ENCODE assay signal across 25 cellular contexts in the genomic region with DNA sequence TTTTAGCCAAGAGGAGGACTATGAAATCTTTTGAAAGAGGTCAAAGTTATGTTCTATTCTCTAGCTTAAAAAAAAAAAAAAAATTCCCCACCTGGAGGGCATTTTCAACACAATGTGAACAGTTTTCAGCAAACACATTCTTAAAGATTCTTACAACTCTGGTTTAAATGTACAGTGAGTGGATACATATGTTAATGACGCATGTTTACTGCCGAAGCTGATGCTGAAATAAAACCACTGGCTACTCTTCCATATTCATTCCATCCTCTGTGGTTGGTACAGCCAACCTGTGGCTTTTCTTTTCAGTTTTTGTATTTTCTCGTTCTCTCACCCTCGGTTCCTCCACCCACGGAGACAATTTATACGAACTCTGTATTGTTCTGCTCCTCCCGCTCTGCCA.
DNase-seq lines count a peak whose midpoint lies in the region; ATAC-seq and TF ChIP-seq lines count a peak whose summit lies in the region.
"Had no signal": no experiment of that assay in that cellular context is flagged by ENCODE, and none has a peak within 500 bp of the region (broad histone marks: within the 10 kb centered on the region; RNA-seq: fewer than 3 reads in every experiment).

No MANE protein-coding gene starts in this region.

- no peaks in the 10 kb centered on the region for H3K79me1 ChIP-seq in H9 (ENCODE audit: insufficient read depth, low read depth, low read length, poor library complexity, severe bottlenecking)

- H3K79me2 ChIP-seq in H9 (ENCODE audit: insufficient read depth, low read length) (no peaks in the 10 kb centered on the region), neural progenitor cell (ENCODE audit: low read depth) (no peaks in the 10 kb centered on the region)

- H2BK20ac ChIP-seq in H9 (ENCODE audit: low read depth, low read length, poor library complexity, severe bottlenecking): no peak overlapping the region

- no peaks in the 10 kb centered on the region for H4K20me1 ChIP-seq in H9 (ENCODE audit: control insufficient read depth, insufficient read depth, insufficient read length)
- H4K20me1 ChIP-seq in neural progenitor cell (ENCODE audit: low read depth): no peaks in the 10 kb centered on the region
- H4K20me1 ChIP-seq: BLaER1 had no signal

- H3K9me3 Mint-ChIP-seq in H9 (no peaks in the 10 kb centered on the region; a peak in 3 of 5 replicates), WTC11 (0 out of 2 replicates have a peak, but pooled peaks cover 6% of the 10 kb centered on the region), neural progenitor cell (peaks cover 6% of the 10 kb centered on the region)

- H3K23ac ChIP-seq in H9 (ENCODE audit: insufficient read length, low read depth, low read length): no peak overlapping the region

- H4K91ac ChIP-seq in H9 (ENCODE audit: insufficient read length, low read depth, low read length): no peak overlapping the region

- H3K9ac ChIP-seq in H9 (ENCODE audit: extremely low read depth, insufficient read length, low read length) (no peak overlapping the region), neural progenitor cell (no peak overlapping the region)
- H3K9ac ChIP-seq: BLaER1 had no signal

- CTCF ChIA-PET in AG04450 (lab: Charles Lee): interaction anchor here (0.6 to 0.7 kb wide), 2 partner anchors 116 to 503 kb away, joined by 3 to 4 read pairs; no protein-coding TSS in a partner anchor
- CTCF ChIA-PET in WTC11 (lab: Charles Lee): interaction anchor here (0.6 kb wide), 1 partner anchor 1962 kb away, joined by 3 read pairs; no protein-coding TSS in a partner anchor

- H3T11ph ChIP-seq in H9 (ENCODE audit: low read length): no peak overlapping the region

- H3K27me3 ChIP-seq in AG04450 (ENCODE audit: control insufficient read depth, insufficient read depth, low read length) (no peaks in the 10 kb centered on the region), H9 (ENCODE audit: insufficient read depth, low read length) (no peaks in the 10 kb centered on the region), neural progenitor cell (no peaks in the 10 kb centered on the region)
- H3K27me3 ChIP-seq: BE2C, BLaER1 had no signal

- DNase-seq in AG04450 (ENCODE audit: low read depth, low spot score) (peak; percentile 32), H9 (no peak), WTC11 (ENCODE audit: low spot score) (no peak), neural progenitor cell (ENCODE audit: low spot score) (peak; percentile 26), NCI-H748 (lab: John Stamatoyannopoulos, UW; ENCODE audit: unreplicated experiment) (no peak)
- DNase-seq: BE2C; C1 segment of cervical spinal cord; CD4-positive, alpha-beta memory T cell; CD4-positive, CD25-positive, alpha-beta regulatory T cell; CD8-positive, alpha-beta memory T cell; COR-L47; DMS 273 treated with DMSO at 0.1 percent for 48 hours; DMS153; DMS53; DMS79; DND-41; EL; GDM1 had no signal

- H2BK15ac ChIP-seq in H9 (ENCODE audit: low read depth, low read length): no peak overlapping the region

- H3K27me3 Mint-ChIP-seq in H9 (ENCODE audit: low read depth) (no peaks in the 10 kb centered on the region), WTC11 (ENCODE audit: low read depth) (no peaks in the 10 kb centered on the region), neural progenitor cell (ENCODE audit: insufficient read depth, low read depth) (no peaks in the 10 kb centered on the region)
- H3K27me3 Mint-ChIP-seq: CD4-positive, alpha-beta memory T cell; CD4-positive, CD25-positive, alpha-beta regulatory T cell; CD8-positive, alpha-beta memory T cell had no signal

- H3F3A ChIP-seq in neural progenitor cell (ENCODE audit: low read depth): no peaks in the 10 kb centered on the region

- H3K27ac Mint-ChIP-seq in H9 (peak overlapping the region; percentile 6 to 80 (median 31); a peak in 6 of 7 replicates), WTC11 (0 out of 2 replicates have a peak overlapping the region, but pooled peaks have one; percentile 1), neural progenitor cell (peak overlapping the region; percentile 4)
- H3K27ac Mint-ChIP-seq: CD14-positive monocyte; CD4-positive, alpha-beta memory T cell; CD4-positive, CD25-positive, alpha-beta regulatory T cell; CD8-positive, alpha-beta memory T cell had no signal

- H3K4me3 ChIP-seq in AG04450 (ENCODE audit: low read depth, low read length) (no peak overlapping the region), neural progenitor cell (no peak overlapping the region)
- H3K4me3 ChIP-seq: A549, BLaER1, GM12878 had no signal

- H3K4me3 Mint-ChIP-seq in H9 (no peak overlapping the region), WTC11 (no peak overlapping the region), neural progenitor cell (no peak overlapping the region)
- H3K4me3 Mint-ChIP-seq: CD14-positive monocyte; CD4-positive, alpha-beta memory T cell; CD4-positive, CD25-positive, alpha-beta regulatory T cell; CD8-positive, alpha-beta memory T cell had no signal

- no peak overlapping the region for H3K4me2 ChIP-seq in H9 (ENCODE audit: insufficient read depth, insufficient read length, low read length)
- no peak overlapping the region for H3K4me2 ChIP-seq in neural progenitor cell
- H3K4me2 ChIP-seq: A549, BLaER1 had no signal

- H3K4me1 Mint-ChIP-seq in H9 (peaks cover 26 to 29% of the 10 kb centered on the region in 2 experiments), WTC11 (peaks cover 18% of the 10 kb centered on the region), neural progenitor cell (peaks cover 21% of the 10 kb centered on the region)
- H3K4me1 Mint-ChIP-seq: CD14-positive monocyte; CD4-positive, alpha-beta memory T cell; CD4-positive, CD25-positive, alpha-beta regulatory T cell; CD8-positive, alpha-beta memory T cell had no signal

- no peak overlapping the region for H2BK5ac ChIP-seq in H9 (ENCODE audit: insufficient read length, low read length)

- H3K4me1 ChIP-seq in H9 (ENCODE audit: insufficient read depth, low read length): 0 out of 2 replicates have a peak, but pooled peaks cover 2% of the 10 kb centered on the region
- H3K4me1 ChIP-seq in neural progenitor cell: peaks cover 8% of the 10 kb centered on the region
- H3K4me1 ChIP-seq: A549, BE2C, BLaER1 had no signal

- H2AFZ ChIP-seq in H9 (ENCODE audit: low read length) (no peak overlapping the region), neural progenitor cell (replicated peaks) (peak overlapping the region; percentile 64)

- H3K9me3 ChIP-seq in AG04450 (ENCODE audit: control insufficient read depth, insufficient read depth, low read length) (no peaks in the 10 kb centered on the region), H9 (ENCODE audit: control insufficient read depth, low read depth, low read length) (no peaks in the 10 kb centered on the region), neural progenitor cell (ENCODE audit: low read depth) (no peaks in the 10 kb centered on the region)
- H3K9me3 ChIP-seq: A549, BE2C had no signal

- H4K8ac ChIP-seq in H9 (replicated peaks; ENCODE audit: insufficient read length, low read depth, low read length): no peak overlapping the region

- no peaks in the 10 kb centered on the region for H3K36me3 ChIP-seq in neural progenitor cell
- H3K36me3 ChIP-seq: BE2C had no signal

- WGBS in H9 (ENCODE audit: extremely low coverage, insufficient read length, low lambda C conversion rate): no CpG with 5 or more reads among the region's 7 CpGs

- H3K27ac ChIP-seq in AG04450 (ENCODE audit: low read depth, low read length) (peak overlapping the region; percentile 82), H9 (ENCODE audit: insufficient read length, low read depth, low read length) (no peak overlapping the region), neural progenitor cell (no peak overlapping the region)
- H3K27ac ChIP-seq: 22Rv1, A549, BLaER1 had no signal

- no peak overlapping the region for H2AK5ac ChIP-seq in H9 (ENCODE audit: insufficient read length, low read length)

- no peak overlapping the region for H2BK12ac ChIP-seq in H9 (ENCODE audit: insufficient read length, low read depth, low read length)

- TF ChIP-seq CTCF in AG04450 (IDR thresholded peaks at IDR 0.05; ENCODE audit: low read depth, low read length) (no peak), H9 (conservative IDR thresholded peaks at IDR 0.05) (no peak), WTC11 (IDR thresholded peaks at IDR 0.05) (no peak), neural progenitor cell (IDR thresholded peaks at IDR 0.05) (no peak)

- ATAC-seq in WTC11 (peak; percentile 58), GM19023 (IDR thresholded peaks at IDR 0.05; ENCODE audit: unreplicated experiment) (no peak), GM21786 (IDR thresholded peaks at IDR 0.05; ENCODE audit: unreplicated experiment) (no peak)
- ATAC-seq: A549, GM12878 had no signal

- no peak overlapping the region for H4K5ac ChIP-seq in H9 (ENCODE audit: insufficient read length, low read depth, low read length)

- no peak overlapping the region for H3K4ac ChIP-seq in H9 (ENCODE audit: low read depth, low read length)

- H3K36me3 Mint-ChIP-seq in H9 (ENCODE audit: insufficient read depth in 1 of 3, low read depth in 3 of 3) (no peaks in the 10 kb centered on the region; a peak in 1 of 7 replicates), WTC11 (no peaks in the 10 kb centered on the region), neural progenitor cell (no peaks in the 10 kb centered on the region)
- H3K36me3 Mint-ChIP-seq: CD14-positive monocyte; CD4-positive, alpha-beta memory T cell; CD4-positive, CD25-positive, alpha-beta regulatory T cell had no signal

- POLR2A ChIA-PET in AG04450 (lab: Yijun Ruan, JAX): interaction anchor here (0.7 kb wide), 2 partner anchors 47 to 84 kb away, joined by 3 to 5 read pairs; no protein-coding TSS in a partner anchor
- POLR2A ChIA-PET in WTC11 (lab: Charles Lee): no interaction called here

- H3K56ac ChIP-seq in H9 (ENCODE audit: insufficient read length, low read depth, low read length): no peak overlapping the region

- no peak overlapping the region for H2BK120ac ChIP-seq in H9 (ENCODE audit: low read depth, low read length, poor library complexity, severe bottlenecking)

- no peaks in the 10 kb centered on the region for H3K23me2 ChIP-seq in H9 (ENCODE audit: insufficient read length, low read depth, low read length, poor library complexity, severe bottlenecking)

- H3K14ac ChIP-seq in H9 (ENCODE audit: insufficient read depth, low read length): no peak overlapping the region

- no peak overlapping the region for H3K18ac ChIP-seq in H9 (ENCODE audit: insufficient read length, low read depth, low read length)

TF ChIP-seq in WTC11, 78 proteins besides CTCF, POLR2A, EP300 and RAD21 (continues in another document):
- TF ChIP-seq MYBL2 (CRISPR knock-in tag; IDR thresholded peaks at IDR 0.05): no peak
- TF ChIP-seq KAT7 (CRISPR knock-in tag; IDR thresholded peaks at IDR 0.05; ENCODE audit: borderline replicate concordance): no peak
- no peak for TF ChIP-seq NR2C2 (CRISPR knock-in tag; IDR thresholded peaks at IDR 0.05)
- TF ChIP-seq ESRRA (CRISPR knock-in tag; IDR thresholded peaks at IDR 0.05; ENCODE audit: borderline replicate concordance): no peak
- TF ChIP-seq TCF7 (CRISPR knock-in tag; IDR thresholded peaks at IDR 0.05; ENCODE audit: low read depth): no peak
- no peak for TF ChIP-seq HMGA2 (CRISPR knock-in tag; IDR thresholded peaks at IDR 0.05)
- TF ChIP-seq OVOL2 (CRISPR knock-in tag; IDR thresholded peaks at IDR 0.05; ENCODE audit: borderline replicate concordance): no peak
- TF ChIP-seq ZNF138 (CRISPR knock-in tag; conservative IDR thresholded peaks at IDR 0.05): no peak
- no peak for TF ChIP-seq TEAD4 (CRISPR knock-in tag; IDR thresholded peaks at IDR 0.05)

Comparison
In these comparisons a context has a peak if more than half of its experiments do, and no peak if none do; other contexts are left out.
1. DNase-seq: peak in AG04450 (single experiment) and neural progenitor cell (single experiment); none in H9 (single experiment), WTC11 (single experiment) and NCI-H748 (single experiment).
2. Peak in every context shown above with its lines, with median percentiles within 50 percentile points of each other: H3K27ac Mint-ChIP-seq.